Comparison of ENCODE assay signal across 1 cellular context in the genomic region with DNA sequence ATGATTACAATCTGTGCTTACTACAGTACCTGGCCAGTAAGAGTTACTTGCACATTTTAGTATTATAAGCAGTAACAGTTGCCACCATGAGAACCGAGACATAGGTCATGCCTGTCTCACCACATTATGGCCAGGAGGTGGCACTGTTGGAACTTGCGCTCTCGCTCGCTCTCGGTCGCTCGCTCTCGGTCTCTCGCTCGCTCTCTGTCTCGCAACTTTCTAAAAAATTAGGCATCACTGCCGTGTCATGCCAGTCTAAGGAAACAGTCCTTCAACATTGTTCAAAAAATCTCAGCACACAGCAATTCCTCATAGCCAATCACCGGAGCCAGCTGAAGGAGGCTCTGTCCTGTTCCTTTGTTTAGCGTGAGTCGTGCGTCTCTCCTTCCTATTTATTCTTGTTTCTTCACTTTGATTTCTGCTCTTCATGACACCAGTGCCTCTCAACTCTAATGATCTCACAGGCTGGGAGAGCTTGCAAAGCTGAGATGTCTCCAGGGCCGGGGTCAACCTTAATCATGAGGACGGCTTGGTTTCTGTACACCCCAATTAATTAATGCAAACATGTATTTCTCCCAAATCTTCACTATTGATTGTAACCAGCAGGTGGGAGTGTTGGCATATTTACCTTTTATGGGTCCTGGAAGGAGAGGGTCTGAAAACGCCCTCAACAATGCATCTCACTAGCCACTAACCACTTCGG.
A peak's percentile ranks its signal among the peaks of the same experiment; 100 is the strongest.
TF ChIP-seq lines count a peak whose summit lies in the region.

No MANE protein-coding gene starts in this region.

TF ChIP-seq in HepG2, 621 proteins besides CTCF, POLR2A, EP300 and RAD21 (continued from another document and continues in another):
- peak; percentile 22 for TF ChIP-seq ZNF18 (CRISPR knock-in tag; IDR thresholded peaks at IDR 0.05; ENCODE audit: insufficient replicate concordance)
- TF ChIP-seq, protein P1, sequence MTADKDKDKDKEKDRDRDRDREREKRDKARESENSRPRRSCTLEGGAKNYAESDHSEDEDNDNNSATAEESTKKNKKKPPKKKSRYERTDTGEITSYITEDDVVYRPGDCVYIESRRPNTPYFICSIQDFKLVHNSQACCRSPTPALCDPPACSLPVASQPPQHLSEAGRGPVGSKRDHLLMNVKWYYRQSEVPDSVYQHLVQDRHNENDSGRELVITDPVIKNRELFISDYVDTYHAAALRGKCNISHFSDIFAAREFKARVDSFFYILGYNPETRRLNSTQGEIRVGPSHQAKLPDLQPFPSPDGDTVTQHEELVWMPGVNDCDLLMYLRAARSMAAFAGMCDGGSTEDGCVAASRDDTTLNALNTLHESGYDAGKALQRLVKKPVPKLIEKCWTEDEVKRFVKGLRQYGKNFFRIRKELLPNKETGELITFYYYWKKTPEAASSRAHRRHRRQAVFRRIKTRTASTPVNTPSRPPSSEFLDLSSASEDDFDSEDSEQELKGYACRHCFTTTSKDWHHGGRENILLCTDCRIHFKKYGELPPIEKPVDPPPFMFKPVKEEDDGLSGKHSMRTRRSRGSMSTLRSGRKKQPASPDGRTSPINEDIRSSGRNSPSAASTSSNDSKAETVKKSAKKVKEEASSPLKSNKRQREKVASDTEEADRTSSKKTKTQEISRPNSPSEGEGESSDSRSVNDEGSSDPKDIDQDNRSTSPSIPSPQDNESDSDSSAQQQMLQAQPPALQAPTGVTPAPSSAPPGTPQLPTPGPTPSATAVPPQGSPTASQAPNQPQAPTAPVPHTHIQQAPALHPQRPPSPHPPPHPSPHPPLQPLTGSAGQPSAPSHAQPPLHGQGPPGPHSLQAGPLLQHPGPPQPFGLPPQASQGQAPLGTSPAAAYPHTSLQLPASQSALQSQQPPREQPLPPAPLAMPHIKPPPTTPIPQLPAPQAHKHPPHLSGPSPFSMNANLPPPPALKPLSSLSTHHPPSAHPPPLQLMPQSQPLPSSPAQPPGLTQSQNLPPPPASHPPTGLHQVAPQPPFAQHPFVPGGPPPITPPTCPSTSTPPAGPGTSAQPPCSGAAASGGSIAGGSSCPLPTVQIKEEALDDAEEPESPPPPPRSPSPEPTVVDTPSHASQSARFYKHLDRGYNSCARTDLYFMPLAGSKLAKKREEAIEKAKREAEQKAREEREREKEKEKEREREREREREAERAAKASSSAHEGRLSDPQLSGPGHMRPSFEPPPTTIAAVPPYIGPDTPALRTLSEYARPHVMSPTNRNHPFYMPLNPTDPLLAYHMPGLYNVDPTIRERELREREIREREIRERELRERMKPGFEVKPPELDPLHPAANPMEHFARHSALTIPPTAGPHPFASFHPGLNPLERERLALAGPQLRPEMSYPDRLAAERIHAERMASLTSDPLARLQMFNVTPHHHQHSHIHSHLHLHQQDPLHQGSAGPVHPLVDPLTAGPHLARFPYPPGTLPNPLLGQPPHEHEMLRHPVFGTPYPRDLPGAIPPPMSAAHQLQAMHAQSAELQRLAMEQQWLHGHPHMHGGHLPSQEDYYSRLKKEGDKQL (CRISPR knock-in tag; IDR thresholded peaks at IDR 0.05; ENCODE audit: low read depth), result no peak
- TF ChIP-seq HNRNPLL (IDR thresholded peaks at IDR 0.05; ENCODE audit: low read depth, low read length, poor library complexity, severe bottlenecking), result no peak
- no peak for TF ChIP-seq MYPOP (CRISPR knock-in tag; IDR thresholded peaks at IDR 0.05)
- TF ChIP-seq AHR (CRISPR knock-in tag; IDR thresholded peaks at IDR 0.05), result no peak
- TF ChIP-seq SPEN (CRISPR knock-in tag; IDR thresholded peaks at IDR 0.05; ENCODE audit: low read depth), result no peak
- no peak for TF ChIP-seq AGO2 (optimal IDR thresholded peaks at IDR 0.05; ENCODE audit: low read depth, low read length)
- TF ChIP-seq, protein P2, sequence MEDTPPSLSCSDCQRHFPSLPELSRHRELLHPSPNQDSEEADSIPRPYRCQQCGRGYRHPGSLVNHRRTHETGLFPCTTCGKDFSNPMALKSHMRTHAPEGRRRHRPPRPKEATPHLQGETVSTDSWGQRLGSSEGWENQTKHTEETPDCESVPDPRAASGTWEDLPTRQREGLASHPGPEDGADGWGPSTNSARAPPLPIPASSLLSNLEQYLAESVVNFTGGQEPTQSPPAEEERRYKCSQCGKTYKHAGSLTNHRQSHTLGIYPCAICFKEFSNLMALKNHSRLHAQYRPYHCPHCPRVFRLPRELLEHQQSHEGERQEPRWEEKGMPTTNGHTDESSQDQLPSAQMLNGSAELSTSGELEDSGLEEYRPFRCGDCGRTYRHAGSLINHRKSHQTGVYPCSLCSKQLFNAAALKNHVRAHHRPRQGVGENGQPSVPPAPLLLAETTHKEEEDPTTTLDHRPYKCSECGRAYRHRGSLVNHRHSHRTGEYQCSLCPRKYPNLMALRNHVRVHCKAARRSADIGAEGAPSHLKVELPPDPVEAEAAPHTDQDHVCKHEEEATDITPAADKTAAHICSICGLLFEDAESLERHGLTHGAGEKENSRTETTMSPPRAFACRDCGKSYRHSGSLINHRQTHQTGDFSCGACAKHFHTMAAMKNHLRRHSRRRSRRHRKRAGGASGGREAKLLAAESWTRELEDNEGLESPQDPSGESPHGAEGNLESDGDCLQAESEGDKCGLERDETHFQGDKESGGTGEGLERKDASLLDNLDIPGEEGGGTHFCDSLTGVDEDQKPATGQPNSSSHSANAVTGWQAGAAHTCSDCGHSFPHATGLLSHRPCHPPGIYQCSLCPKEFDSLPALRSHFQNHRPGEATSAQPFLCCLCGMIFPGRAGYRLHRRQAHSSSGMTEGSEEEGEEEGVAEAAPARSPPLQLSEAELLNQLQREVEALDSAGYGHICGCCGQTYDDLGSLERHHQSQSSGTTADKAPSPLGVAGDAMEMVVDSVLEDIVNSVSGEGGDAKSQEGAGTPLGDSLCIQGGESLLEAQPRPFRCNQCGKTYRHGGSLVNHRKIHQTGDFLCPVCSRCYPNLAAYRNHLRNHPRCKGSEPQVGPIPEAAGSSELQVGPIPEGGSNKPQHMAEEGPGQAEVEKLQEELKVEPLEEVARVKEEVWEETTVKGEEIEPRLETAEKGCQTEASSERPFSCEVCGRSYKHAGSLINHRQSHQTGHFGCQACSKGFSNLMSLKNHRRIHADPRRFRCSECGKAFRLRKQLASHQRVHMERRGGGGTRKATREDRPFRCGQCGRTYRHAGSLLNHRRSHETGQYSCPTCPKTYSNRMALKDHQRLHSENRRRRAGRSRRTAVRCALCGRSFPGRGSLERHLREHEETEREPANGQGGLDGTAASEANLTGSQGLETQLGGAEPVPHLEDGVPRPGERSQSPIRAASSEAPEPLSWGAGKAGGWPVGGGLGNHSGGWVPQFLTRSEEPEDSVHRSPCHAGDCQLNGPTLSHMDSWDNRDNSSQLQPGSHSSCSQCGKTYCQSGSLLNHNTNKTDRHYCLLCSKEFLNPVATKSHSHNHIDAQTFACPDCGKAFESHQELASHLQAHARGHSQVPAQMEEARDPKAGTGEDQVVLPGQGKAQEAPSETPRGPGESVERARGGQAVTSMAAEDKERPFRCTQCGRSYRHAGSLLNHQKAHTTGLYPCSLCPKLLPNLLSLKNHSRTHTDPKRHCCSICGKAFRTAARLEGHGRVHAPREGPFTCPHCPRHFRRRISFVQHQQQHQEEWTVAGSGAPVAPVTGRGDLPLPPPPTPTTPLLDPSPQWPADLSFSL (CRISPR knock-in tag; IDR thresholded peaks at IDR 0.05), result no peak
- peak; percentile 21; the same call in 1 of the 2 replicates for TF ChIP-seq RXRB (CRISPR knock-in tag; IDR thresholded peaks at IDR 0.05; ENCODE audit: borderline replicate concordance)
- TF ChIP-seq JUNB (CRISPR knock-in tag; IDR thresholded peaks at IDR 0.05; ENCODE audit: borderline replicate concordance), result no peak
- no peak for TF ChIP-seq CBFB (CRISPR knock-in tag; IDR thresholded peaks at IDR 0.05)
- TF ChIP-seq ZNF207 (IDR thresholded peaks at IDR 0.05; ENCODE audit: borderline replicate concordance), result no peak
- TF ChIP-seq ARNT2 (CRISPR knock-in tag; IDR thresholded peaks at IDR 0.05; ENCODE audit: low read depth), result no peak
- no peak for TF ChIP-seq CBX1 (IDR thresholded peaks at IDR 0.05; ENCODE audit: low read depth)
- no peak for TF ChIP-seq SMARCC2 (IDR thresholded peaks at IDR 0.05)
- TF ChIP-seq ZNF83 (CRISPR knock-in tag; IDR thresholded peaks at IDR 0.05; ENCODE audit: borderline replicate concordance), result no peak
- TF ChIP-seq, protein P3, sequence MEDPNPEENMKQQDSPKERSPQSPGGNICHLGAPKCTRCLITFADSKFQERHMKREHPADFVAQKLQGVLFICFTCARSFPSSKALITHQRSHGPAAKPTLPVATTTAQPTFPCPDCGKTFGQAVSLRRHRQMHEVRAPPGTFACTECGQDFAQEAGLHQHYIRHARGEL (CRISPR knock-in tag; IDR thresholded peaks at IDR 0.05), result no peak
- TF ChIP-seq, protein P4, sequence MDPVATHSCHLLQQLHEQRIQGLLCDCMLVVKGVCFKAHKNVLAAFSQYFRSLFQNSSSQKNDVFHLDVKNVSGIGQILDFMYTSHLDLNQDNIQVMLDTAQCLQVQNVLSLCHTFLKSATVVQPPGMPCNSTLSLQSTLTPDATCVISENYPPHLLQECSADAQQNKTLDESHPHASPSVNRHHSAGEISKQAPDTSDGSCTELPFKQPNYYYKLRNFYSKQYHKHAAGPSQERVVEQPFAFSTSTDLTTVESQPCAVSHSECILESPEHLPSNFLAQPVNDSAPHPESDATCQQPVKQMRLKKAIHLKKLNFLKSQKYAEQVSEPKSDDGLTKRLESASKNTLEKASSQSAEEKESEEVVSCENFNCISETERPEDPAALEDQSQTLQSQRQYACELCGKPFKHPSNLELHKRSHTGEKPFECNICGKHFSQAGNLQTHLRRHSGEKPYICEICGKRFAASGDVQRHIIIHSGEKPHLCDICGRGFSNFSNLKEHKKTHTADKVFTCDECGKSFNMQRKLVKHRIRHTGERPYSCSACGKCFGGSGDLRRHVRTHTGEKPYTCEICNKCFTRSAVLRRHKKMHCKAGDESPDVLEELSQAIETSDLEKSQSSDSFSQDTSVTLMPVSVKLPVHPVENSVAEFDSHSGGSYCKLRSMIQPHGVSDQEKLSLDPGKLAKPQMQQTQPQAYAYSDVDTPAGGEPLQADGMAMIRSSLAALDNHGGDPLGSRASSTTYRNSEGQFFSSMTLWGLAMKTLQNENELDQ (CRISPR knock-in tag; IDR thresholded peaks at IDR 0.05; ENCODE audit: borderline replicate concordance), result no peak
- TF ChIP-seq, protein P5, sequence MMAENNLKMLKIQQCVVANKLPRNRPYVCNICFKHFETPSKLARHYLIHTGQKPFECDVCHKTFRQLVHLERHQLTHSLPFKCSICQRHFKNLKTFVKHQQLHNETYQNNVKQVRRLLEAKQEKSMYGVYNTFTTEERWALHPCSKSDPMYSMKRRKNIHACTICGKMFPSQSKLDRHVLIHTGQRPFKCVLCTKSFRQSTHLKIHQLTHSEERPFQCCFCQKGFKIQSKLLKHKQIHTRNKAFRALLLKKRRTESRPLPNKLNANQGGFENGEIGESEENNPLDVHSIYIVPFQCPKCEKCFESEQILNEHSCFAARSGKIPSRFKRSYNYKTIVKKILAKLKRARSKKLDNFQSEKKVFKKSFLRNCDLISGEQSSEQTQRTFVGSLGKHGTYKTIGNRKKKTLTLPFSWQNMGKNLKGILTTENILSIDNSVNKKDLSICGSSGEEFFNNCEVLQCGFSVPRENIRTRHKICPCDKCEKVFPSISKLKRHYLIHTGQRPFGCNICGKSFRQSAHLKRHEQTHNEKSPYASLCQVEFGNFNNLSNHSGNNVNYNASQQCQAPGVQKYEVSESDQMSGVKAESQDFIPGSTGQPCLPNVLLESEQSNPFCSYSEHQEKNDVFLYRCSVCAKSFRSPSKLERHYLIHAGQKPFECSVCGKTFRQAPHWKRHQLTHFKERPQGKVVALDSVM (CRISPR knock-in tag; IDR thresholded peaks at IDR 0.05), result no peak
- 0 out of 2 replicates have a peak, but pooled peaks have one; percentile 34 for TF ChIP-seq SMAD3 (CRISPR knock-in tag; IDR thresholded peaks at IDR 0.05)
- TF ChIP-seq FOXA1 (IDR thresholded peaks at IDR 0.05), result no peak
- TF ChIP-seq FOXA1 (CRISPR knock-in tag; IDR thresholded peaks at IDR 0.05), result peak; percentile 50; the same call in 1 of the 2 replicates
- TF ChIP-seq ZNF530 (CRISPR knock-in tag; IDR thresholded peaks at IDR 0.05; ENCODE audit: low read depth), result no peak
- no peak for TF ChIP-seq ZSCAN31 (CRISPR knock-in tag; IDR thresholded peaks at IDR 0.05; ENCODE audit: low read depth)
- TF ChIP-seq ZBTB42 (CRISPR knock-in tag; IDR thresholded peaks at IDR 0.05), result no peak
- no peak for TF ChIP-seq HNRNPL (IDR thresholded peaks at IDR 0.05; ENCODE audit: low read depth, low read length)
- TF ChIP-seq ASH2L (IDR thresholded peaks at IDR 0.05; ENCODE audit: insufficient read length, low read depth, low read length), result peak; percentile 37
- TF ChIP-seq FOXA3 (CRISPR knock-in tag; IDR thresholded peaks at IDR 0.05), result peak; percentile 36; the same call in 1 of the 2 replicates
- TF ChIP-seq, protein P6, sequence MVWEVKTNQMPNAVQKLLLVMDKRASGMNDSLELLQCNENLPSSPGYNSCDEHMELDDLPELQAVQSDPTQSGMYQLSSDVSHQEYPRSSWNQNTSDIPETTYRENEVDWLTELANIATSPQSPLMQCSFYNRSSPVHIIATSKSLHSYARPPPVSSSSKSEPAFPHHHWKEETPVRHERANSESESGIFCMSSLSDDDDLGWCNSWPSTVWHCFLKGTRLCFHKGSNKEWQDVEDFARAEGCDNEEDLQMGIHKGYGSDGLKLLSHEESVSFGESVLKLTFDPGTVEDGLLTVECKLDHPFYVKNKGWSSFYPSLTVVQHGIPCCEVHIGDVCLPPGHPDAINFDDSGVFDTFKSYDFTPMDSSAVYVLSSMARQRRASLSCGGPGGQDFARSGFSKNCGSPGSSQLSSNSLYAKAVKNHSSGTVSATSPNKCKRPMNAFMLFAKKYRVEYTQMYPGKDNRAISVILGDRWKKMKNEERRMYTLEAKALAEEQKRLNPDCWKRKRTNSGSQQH (CRISPR knock-in tag; IDR thresholded peaks at IDR 0.05; ENCODE audit: low read depth), result no peak
- no peak for TF ChIP-seq ZNF557 (CRISPR knock-in tag; IDR thresholded peaks at IDR 0.05)
- no peak for TF ChIP-seq HOXD1 (CRISPR knock-in tag; IDR thresholded peaks at IDR 0.05)
- no peak for TF ChIP-seq IKZF4 (CRISPR knock-in tag; IDR thresholded peaks at IDR 0.05; ENCODE audit: borderline replicate concordance, low read depth, not compliant biosample characterization)
- no peak for TF ChIP-seq PHB2 (IDR thresholded peaks at IDR 0.05; ENCODE audit: partially characterized antibody)
- TF ChIP-seq CENPT (CRISPR knock-in tag; IDR thresholded peaks at IDR 0.05; ENCODE audit: low read depth), result no peak
- TF ChIP-seq ZNF550 (CRISPR knock-in tag; IDR thresholded peaks at IDR 0.05; ENCODE audit: borderline replicate concordance), result no peak
- TF ChIP-seq ZNF205 (CRISPR knock-in tag; IDR thresholded peaks at IDR 0.05), result no peak
- TF ChIP-seq ZNF773 (CRISPR knock-in tag; IDR thresholded peaks at IDR 0.05; ENCODE audit: borderline replicate concordance), result no peak
